8 cellular contexts compared by ENCODE assay signal in genomic region chr3:4491873-4492239, GRCh38. TPM values are rescaled to one million over a fixed set of nuclear protein-coding genes. Genes with fewer than 3 reads are reported as not detected.
DNase-seq lines count a peak whose midpoint lies in the region; TF ChIP-seq lines count a peak whose summit lies in the region.

No MANE protein-coding gene starts in this region.

- no peak overlapping the region for H2BK120ac ChIP-seq in trophoblast cell (ENCODE audit: insufficient read depth, low read length, poor library complexity)

- no peaks in the 10 kb centered on the region for H3K79me2 ChIP-seq in trophoblast cell (ENCODE audit: control insufficient read depth, insufficient read depth, low read length, poor library complexity)

- peak overlapping the region; percentile 82 for H3K4me2 ChIP-seq in trophoblast cell (ENCODE audit: low read length)

- no peak overlapping the region for H4K12ac ChIP-seq in trophoblast cell (ENCODE audit: low read depth, low read length)

- no peak overlapping the region for H2AFZ ChIP-seq in trophoblast cell (ENCODE audit: insufficient read depth, low read length, poor library complexity)

- TF ChIP-seq CTCF in GM06990 (IDR thresholded peaks at IDR 0.05; ENCODE audit: insufficient read depth, low read length, poor library complexity, severe bottlenecking), result no peak

- H2AK5ac ChIP-seq in trophoblast cell (ENCODE audit: low read length), result no peak overlapping the region

- H3K14ac ChIP-seq in trophoblast cell (ENCODE audit: low read length), result no peak overlapping the region

- H3K36me3 ChIP-seq in GM06990 (ENCODE audit: control insufficient read depth, insufficient read depth, low read length), result no peaks in the 10 kb centered on the region
- H3K36me3 ChIP-seq in SJCRH30, result no peaks in the 10 kb centered on the region
- no peaks in the 10 kb centered on the region for H3K36me3 ChIP-seq in esophagus (ENCODE audit: control insufficient read depth in 2 of 2, insufficient read depth in 2 of 2, low read length in 1 of 2)
- H3K36me3 ChIP-seq in trophoblast cell (ENCODE audit: control insufficient read depth in 1 of 2, insufficient read depth in 2 of 2, low read length in 2 of 2), result no peaks in the 10 kb centered on the region

- H3K4me1 ChIP-seq in SJCRH30 (no peaks in the 10 kb centered on the region), esophagus (ENCODE audit: control insufficient read depth in 2 of 2, insufficient read depth in 2 of 2, low read length in 1 of 2) (peaks cover 0 to 3% of the 10 kb centered on the region in 2 donors), trophoblast cell (ENCODE audit: control insufficient read depth in 1 of 2, insufficient read depth in 2 of 2, low read length in 2 of 2) (peaks cover 0 to 2% of the 10 kb centered on the region in 2 experiments)

- H3K18ac ChIP-seq in trophoblast cell (ENCODE audit: low read length), result no peak overlapping the region

- H3K4me3 ChIP-seq in GM06990 (replicated peaks; ENCODE audit: low read depth, low read length) (peak overlapping the region; percentile 67), SJCRH30 (peak overlapping the region; percentile 76), esophagus (ENCODE audit: low read depth in 1 of 2, low read length in 2 of 2) (peak overlapping the region; percentile 66 to 67), trophoblast cell (ENCODE audit: low read depth, low read length) (no peak overlapping the region)

- H2BK5ac ChIP-seq in trophoblast cell (ENCODE audit: low read depth, low read length, poor library complexity), result no peak overlapping the region

- no peak overlapping the region for H3K9ac ChIP-seq in trophoblast cell (ENCODE audit: low read length)

- WGBS in esophagus, 2 donors, result 23 to 24% methylated on average over 7 of the region's 7 CpGs
- no CpG with 5 or more reads among the region's 7 CpGs for WGBS in trophoblast cell (ENCODE audit: extremely low coverage, insufficient coverage, insufficient read length)

- H4K8ac ChIP-seq in trophoblast cell (ENCODE audit: low read depth, low read length), result no peak overlapping the region

- no peak overlapping the region for H4K91ac ChIP-seq in trophoblast cell (ENCODE audit: low read depth, low read length)

- H3K27ac ChIP-seq in SJCRH30 (no peak overlapping the region), esophagus (ENCODE audit: low read depth in 2 of 2, low read length in 1 of 2) (no peak overlapping the region), trophoblast cell (ENCODE audit: low read depth, low read length) (no peak overlapping the region)

- no peak overlapping the region for H2BK12ac ChIP-seq in trophoblast cell (ENCODE audit: low read length)

- no peak overlapping the region for H3K4ac ChIP-seq in trophoblast cell (ENCODE audit: low read depth, low read length)

- H3K23ac ChIP-seq in trophoblast cell (ENCODE audit: low read length), result no peak overlapping the region

- peaks cover 2% of the 10 kb centered on the region; the same call in 1 of the 2 replicates for H3K27me3 ChIP-seq in GM06990 (replicated peaks; ENCODE audit: control insufficient read depth, insufficient read depth, low read length)
- H3K27me3 ChIP-seq in SJCRH30, result no peaks in the 10 kb centered on the region
- no peaks in the 10 kb centered on the region for H3K27me3 ChIP-seq in esophagus (ENCODE audit: control insufficient read depth in 1 of 2, insufficient read depth in 2 of 2, low read length in 2 of 2)
- peaks cover 13% of the 10 kb centered on the region for H3K27me3 ChIP-seq in trophoblast cell (ENCODE audit: insufficient read depth, low read length)

- H3K9me3 ChIP-seq in SJCRH30 (replicated peaks) (no peaks in the 10 kb centered on the region), esophagus (ENCODE audit: control insufficient read depth in 2 of 2, insufficient read depth in 1 of 2, low read depth in 1 of 2, low read length in 1 of 2) (no peaks in the 10 kb centered on the region), trophoblast cell (ENCODE audit: insufficient read depth, low read depth, low read length) (peaks cover 3% of the 10 kb centered on the region)

- peaks cover 3% of the 10 kb centered on the region for H3K79me1 ChIP-seq in trophoblast cell (ENCODE audit: low read length)

- DNase-seq in GM06990 (ENCODE audit: extremely low read depth, insufficient read length) (no peak), SJCRH30 (no peak), trophoblast cell (no peak), HUDEP-2 (lab: John Stamatoyannopoulos, UW; ENCODE audit: unreplicated experiment in 76 of 76) (no peak), activated gamma-delta T cell treated with Interleukin-2 at 50 U/mL for 16 hours (no peak)
- DNase-seq in stimulated activated CD4-positive, alpha-beta T cell treated with anti-CD3 and anti-CD28 coated beads, Interleukin-4, amount 100 ng/mL, for 1 hour, result no peak
- DNase-seq in stimulated activated CD4-positive, alpha-beta T cell treated with anti-CD3 and anti-CD28 coated beads, Interleukin-2, amount 100 ng/mL, for 48 hours, result no peak

RNA-seq across cellular contexts. Expression of gene ITPR1, which starts 1.3 kb away (rescaled TPM):
- total RNA-seq in SJCRH30 (2014; rRNA removed; shearing (Covaris generic)), result 12.3 and 17.1 TPM in 2 replicates
- polyA plus RNA-seq in esophagus, result 10 to 100 TPM in 1 of 2 donors, 1 to 10 TPM in 1; 7.5 to 16.3 TPM
- polyA plus RNA-seq in trophoblast cell (2013), result 1.1 TPM in 2 replicates

RNA-seq across cellular contexts. Expression of gene SUMF1, which starts 24.8 kb away (rescaled TPM):
- total RNA-seq in SJCRH30 (2014; rRNA removed; shearing (Covaris generic)), result 11.6 and 12.2 TPM in 2 replicates
- polyA plus RNA-seq in esophagus, result 10 to 100 TPM; 14.3 to 21.6 TPM
- polyA plus RNA-seq in trophoblast cell (2013), result 12.2 and 12.4 TPM in 2 replicates
